Comparison of ENCODE assay signal across 9 cellular contexts in genomic region chr17:64202683-64203430, GRCh38.
DNase-seq lines count a peak whose midpoint lies in the region; ATAC-seq and TF ChIP-seq lines count a peak whose summit lies in the region.
"Had no signal": no experiment of that assay in that cellular context is flagged by ENCODE, and none has a peak within 500 bp of the region (broad histone marks: within the 10 kb centered on the region; RNA-seq: fewer than 3 reads in every experiment).

No MANE protein-coding gene starts in this region.

- H3K27ac ChIP-seq in trophoblast cell (ENCODE audit: low read depth, low read length) = peak overlapping the region; percentile 68
- no peak overlapping the region for H3K27ac ChIP-seq in lower lobe of right lung

- H3K9ac ChIP-seq in trophoblast cell (ENCODE audit: low read length) = peak overlapping the region; percentile 23

- no peak for TF ChIP-seq CTCF in lower lobe of right lung (IDR thresholded peaks at IDR 0.05)

- peak; percentile 62 for ATAC-seq in activated naive CD8-positive, alpha-beta T cell treated with anti-CD3 and anti-CD28 coated beads, Interleukin-2, amount 50 U/mL, for 24 hours
- no peak for ATAC-seq in lower lobe of right lung
- no peak for ATAC-seq in GM18858 (IDR thresholded peaks at IDR 0.05; ENCODE audit: unreplicated experiment)

- H2BK120ac ChIP-seq in trophoblast cell (ENCODE audit: insufficient read depth, low read length, poor library complexity) = peak overlapping the region; percentile 14

- H3K27me3 ChIP-seq in trophoblast cell (ENCODE audit: insufficient read depth, low read length) (no peaks in the 10 kb centered on the region), lower lobe of right lung (ENCODE audit: low read depth) (no peaks in the 10 kb centered on the region)

- H3K4me2 ChIP-seq in trophoblast cell (ENCODE audit: low read length) = no peak overlapping the region

- no peaks in the 10 kb centered on the region for H3K79me2 ChIP-seq in trophoblast cell (ENCODE audit: control insufficient read depth, insufficient read depth, low read length, poor library complexity)

- H3K4me1 Mint-ChIP-seq in activated naive CD8-positive, alpha-beta T cell treated with anti-CD3 and anti-CD28 coated beads, Interleukin-2, amount 50 U/mL, for 24 hours = peaks cover 50% of the 10 kb centered on the region

- H2AK5ac ChIP-seq in trophoblast cell (ENCODE audit: low read length) = no peak overlapping the region

- no peak overlapping the region for H2AFZ ChIP-seq in trophoblast cell (ENCODE audit: insufficient read depth, low read length, poor library complexity)

- H3K36me3 ChIP-seq in trophoblast cell (ENCODE audit: control insufficient read depth in 1 of 2, insufficient read depth in 2 of 2, low read length in 2 of 2) (no peaks in the 10 kb centered on the region), lower lobe of right lung (no peaks in the 10 kb centered on the region)

- no peak overlapping the region for H2BK12ac ChIP-seq in trophoblast cell (ENCODE audit: low read length)

- no peak overlapping the region for H4K91ac ChIP-seq in trophoblast cell (ENCODE audit: low read depth, low read length)

- peaks cover 5% of the 10 kb centered on the region for H3K79me1 ChIP-seq in trophoblast cell (ENCODE audit: low read length)

- H3K14ac ChIP-seq in trophoblast cell (ENCODE audit: low read length) = no peak overlapping the region

- no peak overlapping the region for H3K23ac ChIP-seq in trophoblast cell (ENCODE audit: low read length)

- intact Hi-C loops in head of caudate nucleus (cut with DNase I) (loop anchor here (5.0 kb wide), 1 partner anchor 56 kb away; no protein-coding TSS in a partner anchor), lower lobe of right lung (cut with DNase I) (no loop called here)

- H3K4me1 ChIP-seq in trophoblast cell (ENCODE audit: control insufficient read depth in 1 of 2, insufficient read depth in 2 of 2, low read length in 2 of 2) = peaks cover 20 to 27% of the 10 kb centered on the region in 2 experiments
- peaks cover 25% of the 10 kb centered on the region for H3K4me1 ChIP-seq in lower lobe of right lung

- no peak overlapping the region for H3K18ac ChIP-seq in trophoblast cell (ENCODE audit: low read length)

- no peaks in the 10 kb centered on the region for H3K27me3 Mint-ChIP-seq in activated naive CD8-positive, alpha-beta T cell treated with anti-CD3 and anti-CD28 coated beads, Interleukin-2, amount 50 U/mL, for 24 hours

- H3K9me3 ChIP-seq in trophoblast cell (ENCODE audit: insufficient read depth, low read depth, low read length) (no peaks in the 10 kb centered on the region), lower lobe of right lung (peaks cover under 1% of the 10 kb centered on the region)

- peak overlapping the region; percentile 12 for H2BK5ac ChIP-seq in trophoblast cell (ENCODE audit: low read depth, low read length, poor library complexity)

- H3K9me3 Mint-ChIP-seq in activated naive CD8-positive, alpha-beta T cell treated with anti-CD3 and anti-CD28 coated beads, Interleukin-2, amount 50 U/mL, for 24 hours = no peaks in the 10 kb centered on the region

- H4K12ac ChIP-seq in trophoblast cell (ENCODE audit: low read depth, low read length) = no peak overlapping the region

- peak overlapping the region; percentile 63 for H3K27ac Mint-ChIP-seq in activated naive CD8-positive, alpha-beta T cell treated with anti-CD3 and anti-CD28 coated beads, Interleukin-2, amount 50 U/mL, for 24 hours

- WGBS in trophoblast cell (ENCODE audit: extremely low coverage, insufficient coverage, insufficient read length) = no CpG with 5 or more reads among the region's 5 CpGs

- DNase-seq in HCEC 1CT (peak; percentile 67), head of caudate nucleus (peak; percentile 45 to 91 (median 78)), trophoblast cell (peak; percentile 57 to 87), lower lobe of right lung (no peak), SIG-M5 treated with dmso at 0.1 percent for 504 hours (lab: John Stamatoyannopoulos, UW; ENCODE audit: unreplicated experiment) (no peak), NCI-H1930 (lab: John Stamatoyannopoulos, UW) (no peak)
- DNase-seq in activated naive CD8-positive, alpha-beta T cell treated with anti-CD3 and anti-CD28 coated beads, Interleukin-2, amount 50 U/mL, for 24 hours = peak; percentile 36
- DNase-seq: KBM-7 had no signal

- H4K8ac ChIP-seq in trophoblast cell (ENCODE audit: low read depth, low read length) = no peak overlapping the region

- peaks cover 6% of the 10 kb centered on the region for H3K36me3 Mint-ChIP-seq in activated naive CD8-positive, alpha-beta T cell treated with anti-CD3 and anti-CD28 coated beads, Interleukin-2, amount 50 U/mL, for 24 hours (ENCODE audit: low read depth)

- H3K4me3 Mint-ChIP-seq in activated naive CD8-positive, alpha-beta T cell treated with anti-CD3 and anti-CD28 coated beads, Interleukin-2, amount 50 U/mL, for 24 hours = no peak overlapping the region

- H3K4me3 ChIP-seq in trophoblast cell (ENCODE audit: low read depth, low read length) = no peak overlapping the region
- no peak overlapping the region for H3K4me3 ChIP-seq in lower lobe of right lung

- H3K4ac ChIP-seq in trophoblast cell (ENCODE audit: low read depth, low read length) = peak overlapping the region; percentile 49

Comparison
In these comparisons a context has a peak if more than half of its experiments do, and no peak if none do; other contexts are left out.
1. DNase-seq: peak in HCEC 1CT (single experiment), activated naive CD8-positive, alpha-beta T cell treated with anti-CD3 and anti-CD28 coated beads, Interleukin-2, amount 50 U/mL, for 24 hours (single experiment), head of caudate nucleus (42 of 42) and trophoblast cell (2 of 2); none in lower lobe of right lung (single experiment), SIG-M5 treated with dmso at 0.1 percent for 504 hours (single experiment) and NCI-H1930 (0 of 2).